ENCODE assay signal across 27 cellular contexts in genomic region chr5:95599252-95599651, GRCh38. TPM values are rescaled to one million over a fixed set of nuclear protein-coding genes. Genes with fewer than 3 reads are reported as not detected.
DNase-seq lines count a peak whose midpoint lies in the region; ATAC-seq and TF ChIP-seq lines count a peak whose summit lies in the region.
"Had no signal": no experiment of that assay in that cellular context is flagged by ENCODE, and none has a peak within 500 bp of the region (broad histone marks: within the 10 kb centered on the region; RNA-seq: fewer than 3 reads in every experiment).

No MANE protein-coding gene starts in this region.

- no peaks in the 10 kb centered on the region for H3K23me2 ChIP-seq in H9 (ENCODE audit: insufficient read length, low read depth, low read length, poor library complexity, severe bottlenecking)

- CTCF ChIA-PET in naive thymus-derived CD4-positive, alpha-beta T cell (lab: Charles Lee): interaction anchor here (0.6 kb wide), 1 partner anchor 168 kb away, joined by 4 read pairs; no protein-coding TSS in a partner anchor

- intact Hi-C loops in naive thymus-derived CD4-positive, alpha-beta T cell (cut with micrococcal nuclease): no loop called here

- H2BK15ac ChIP-seq in H9 (ENCODE audit: low read depth, low read length): no peak overlapping the region

- H4K8ac ChIP-seq in H9 (replicated peaks; ENCODE audit: insufficient read length, low read depth, low read length): no peak overlapping the region

- no peak overlapping the region for H2BK120ac ChIP-seq in H9 (ENCODE audit: low read depth, low read length, poor library complexity, severe bottlenecking)

- no peak overlapping the region for H2BK20ac ChIP-seq in H9 (ENCODE audit: low read depth, low read length, poor library complexity, severe bottlenecking)

- no peak; the same call in 2 of the 3 replicates for TF ChIP-seq CTCF in H9 (conservative IDR thresholded peaks at IDR 0.05)
- peak; percentile 46 for TF ChIP-seq CTCF in endodermal cell (conservative IDR thresholded peaks at IDR 0.05)

- no peaks in the 10 kb centered on the region for H3K27me3 ChIP-seq in H9 (ENCODE audit: insufficient read depth, low read length)
- no peaks in the 10 kb centered on the region for H3K27me3 ChIP-seq in endodermal cell (ENCODE audit: control insufficient read depth, insufficient read depth, low read length, poor library complexity, severe bottlenecking)
- no peaks in the 10 kb centered on the region for H3K27me3 ChIP-seq in naive thymus-derived CD4-positive, alpha-beta T cell (ENCODE audit: control insufficient read depth in 2 of 2, insufficient read depth in 2 of 2, low read length in 2 of 2)

- H3K4me3 ChIP-seq in endodermal cell (ENCODE audit: low read length): no peak overlapping the region
- H3K4me3 ChIP-seq in naive thymus-derived CD4-positive, alpha-beta T cell (ENCODE audit: low read length): no peak overlapping the region
- H3K4me3 ChIP-seq: GM12878, SK-N-MC had no signal

- POLR2A ChIA-PET in naive thymus-derived CD4-positive, alpha-beta T cell (lab: Charles Lee): interaction anchor here (0.7 kb wide), 1 partner anchor 13 kb away, joined by 3 read pairs; no protein-coding TSS in a partner anchor

- no peak overlapping the region for H2AK5ac ChIP-seq in H9 (ENCODE audit: insufficient read length, low read length)

- no peaks in the 10 kb centered on the region for H3K4me1 ChIP-seq in H9 (ENCODE audit: insufficient read depth, low read length)
- H3K4me1 ChIP-seq in endodermal cell (ENCODE audit: control insufficient read depth, insufficient read depth, low read length): no peaks in the 10 kb centered on the region
- no peaks in the 10 kb centered on the region for H3K4me1 ChIP-seq in naive thymus-derived CD4-positive, alpha-beta T cell (ENCODE audit: control insufficient read depth in 2 of 2, insufficient read depth in 2 of 2, low read length in 2 of 2)

- H3K14ac ChIP-seq in H9 (ENCODE audit: insufficient read depth, low read length): no peak overlapping the region

- no peak overlapping the region for H3K23ac ChIP-seq in H9 (ENCODE audit: insufficient read length, low read depth, low read length)

- no peak overlapping the region for H4K91ac ChIP-seq in H9 (ENCODE audit: insufficient read length, low read depth, low read length)

- H3K36me3 Mint-ChIP-seq in H9 (ENCODE audit: insufficient read depth in 1 of 3, low read depth in 3 of 3) (peaks cover 0 to 2% (median 0%) of the 10 kb centered on the region in 3 experiments; a peak in 3 of 7 replicates), endodermal cell (ENCODE audit: low read depth) (peaks cover 9% of the 10 kb centered on the region)
- peaks cover 0 to 24% (median 7%) of the 10 kb centered on the region in 5 donors for H3K36me3 Mint-ChIP-seq in naive thymus-derived CD4-positive, alpha-beta T cell

- no peaks in the 10 kb centered on the region for H3K79me2 ChIP-seq in H9 (ENCODE audit: insufficient read depth, low read length)

- H3K27ac ChIP-seq in H9 (ENCODE audit: insufficient read length, low read depth, low read length): no peak overlapping the region
- no peak overlapping the region for H3K27ac ChIP-seq in endodermal cell (ENCODE audit: low read depth, low read length)
- H3K27ac ChIP-seq in naive thymus-derived CD4-positive, alpha-beta T cell (ENCODE audit: low read depth, low read length): no peak overlapping the region
- H3K27ac ChIP-seq: C4-2B, RWPE1, SK-N-MC had no signal

- H3K9ac ChIP-seq in H9 (ENCODE audit: extremely low read depth, insufficient read length, low read length) (no peak overlapping the region), endodermal cell (ENCODE audit: extremely low read depth, low read length, poor library complexity, severe bottlenecking) (no peak overlapping the region)

- H3K4ac ChIP-seq in H9 (ENCODE audit: low read depth, low read length): no peak overlapping the region

- H2BK12ac ChIP-seq in H9 (ENCODE audit: insufficient read length, low read depth, low read length): no peak overlapping the region

- H3K18ac ChIP-seq in H9 (ENCODE audit: insufficient read length, low read depth, low read length): no peak overlapping the region

- no peak overlapping the region for H3K56ac ChIP-seq in H9 (ENCODE audit: insufficient read length, low read depth, low read length)

- H3K36me3 ChIP-seq in endodermal cell (ENCODE audit: control insufficient read depth, insufficient read depth, low read length): no peaks in the 10 kb centered on the region
- peaks cover 0 to 5% (median 0%) of the 10 kb centered on the region in 3 experiments for H3K36me3 ChIP-seq in naive thymus-derived CD4-positive, alpha-beta T cell (ENCODE audit: control insufficient read depth in 2 of 3, insufficient read depth in 3 of 3, low read length in 3 of 3)

- no peak overlapping the region for H3K4me3 Mint-ChIP-seq in H9
- no peak overlapping the region for H3K4me3 Mint-ChIP-seq in endodermal cell
- H3K4me3 Mint-ChIP-seq in naive thymus-derived CD4-positive, alpha-beta T cell: no peak overlapping the region
- H3K4me3 Mint-ChIP-seq: CD8-positive, alpha-beta memory T cell had no signal

- no peak overlapping the region for H4K5ac ChIP-seq in H9 (ENCODE audit: insufficient read length, low read depth, low read length)

- H3K9me3 ChIP-seq in H9 (ENCODE audit: control insufficient read depth, low read depth, low read length) (no peaks in the 10 kb centered on the region), endodermal cell (ENCODE audit: control insufficient read depth, low read length) (no peaks in the 10 kb centered on the region)
- H3K9me3 ChIP-seq in naive thymus-derived CD4-positive, alpha-beta T cell (ENCODE audit: control insufficient read depth in 2 of 3, low read length in 3 of 3): no peaks in the 10 kb centered on the region

- H3K4me2 ChIP-seq in H9 (ENCODE audit: insufficient read depth, insufficient read length, low read length): no peak overlapping the region

- no peaks in the 10 kb centered on the region for H4K20me1 ChIP-seq in H9 (ENCODE audit: control insufficient read depth, insufficient read depth, insufficient read length)

- H3K79me1 ChIP-seq in H9 (ENCODE audit: insufficient read depth, low read depth, low read length, poor library complexity, severe bottlenecking): no peaks in the 10 kb centered on the region

- no peak overlapping the region; a peak in 1 of 7 replicates for H3K27ac Mint-ChIP-seq in H9
- H3K27ac Mint-ChIP-seq in endodermal cell: no peak overlapping the region
- H3K27ac Mint-ChIP-seq in naive thymus-derived CD4-positive, alpha-beta T cell: peak overlapping the region in 5 of 9 donors; percentile 9 to 76 (median 23)

- no CpG with 5 or more reads among the region's 1 CpG for WGBS in H9 (ENCODE audit: extremely low coverage, insufficient read length, low lambda C conversion rate)
- WGBS in endodermal cell (ENCODE audit: insufficient coverage in 1 of 2, insufficient read length in 1 of 2), 2 experiments: 80 to 100% methylated on average over 1 of the region's 1 CpG

- no peak overlapping the region for H3T11ph ChIP-seq in H9 (ENCODE audit: low read length)

- no peaks in the 10 kb centered on the region for H3K27me3 Mint-ChIP-seq in H9 (ENCODE audit: low read depth)
- H3K27me3 Mint-ChIP-seq in endodermal cell (ENCODE audit: insufficient read depth): no peaks in the 10 kb centered on the region
- H3K27me3 Mint-ChIP-seq in naive thymus-derived CD4-positive, alpha-beta T cell: no peaks in the 10 kb centered on the region
- H3K27me3 Mint-ChIP-seq: CD8-positive, alpha-beta memory T cell; IgD-negative memory B cell had no signal

- ATAC-seq in naive thymus-derived CD4-positive, alpha-beta T cell: no peak
- ATAC-seq in GM19452 (IDR thresholded peaks at IDR 0.05; ENCODE audit: unreplicated experiment): no peak
- ATAC-seq: GM12878 had no signal

- H3K9me3 Mint-ChIP-seq in H9 (no peaks in the 10 kb centered on the region), endodermal cell (no peaks in the 10 kb centered on the region)
- H3K9me3 Mint-ChIP-seq in naive thymus-derived CD4-positive, alpha-beta T cell: no peaks in the 10 kb centered on the region
- H3K9me3 Mint-ChIP-seq: CD8-positive, alpha-beta memory T cell; IgD-negative memory B cell had no signal

- DNase-seq in H9 (peak; percentile 32), SK-MEL-5 (ENCODE audit: low read depth, low spot score) (peak; percentile 24), endodermal cell (no peak), ecto neural progenitor cell (ENCODE audit: low spot score) (no peak), C1 segment of cervical spinal cord (lab: John Stamatoyannopoulos, UW) (no peak)
- DNase-seq in naive thymus-derived CD4-positive, alpha-beta T cell: no peak
- DNase-seq in effector CD8-positive, alpha-beta T cell (lab: John Stamatoyannopoulos, UW): no peak
- DNase-seq: CD8-positive, alpha-beta memory T cell; DMS 273 treated with DMSO at 0.1 percent for 48 hours; DMS79; EL; GDM1; H7; NCI-H1048; NCI-H1417; NCI-H1694; NCI-H2029 treated with DMSO at 0.1 percent for 48 hours; NCI-H2227 treated with DMSO at 0.1 percent for 48 hours; NCI-H526 treated with DMSO at 0.1 percent for 48 hours; SHP77 had no signal

- no peak overlapping the region for H2BK5ac ChIP-seq in H9 (ENCODE audit: insufficient read length, low read length)

- H3K4me1 Mint-ChIP-seq in H9: no peaks in the 10 kb centered on the region
- H3K4me1 Mint-ChIP-seq in endodermal cell: no peaks in the 10 kb centered on the region
- H3K4me1 Mint-ChIP-seq in naive thymus-derived CD4-positive, alpha-beta T cell: peaks cover 0 to 12% (median 0%) of the 10 kb centered on the region in 7 donors
- H3K4me1 Mint-ChIP-seq: CD8-positive, alpha-beta memory T cell had no signal

- in situ Hi-C loops in SK-MEL-5 (cut with HindIII; ENCODE audit: low pct_unique_long_range_greater_than_20kb, low sequenced_read_pairs): no loop called here

- H2AFZ ChIP-seq in H9 (ENCODE audit: low read length): no peak overlapping the region

RNA-seq across cellular contexts. Expression of gene GPR150, which starts 20.6 kb away (rescaled TPM):
- 0.11 TPM in 1 of 2 replicates, not detected in the other for total RNA-seq in H9 (2021)
- total RNA-seq in SK-MEL-5 (2014; rRNA removed; shearing (Covaris generic)): not detected in 2 replicates
- not detected in 2 replicates for polyA plus RNA-seq in SK-MEL-5 (2015; cell fraction: cytosol; rRNA removed)
- polyA plus RNA-seq in SK-MEL-5 (2015; cell fraction: nucleus; rRNA removed): not detected in 2 replicates
- total RNA-seq in endodermal cell: under 1 TPM; 0.13 to 0.22 TPM
- polyA plus RNA-seq in endodermal cell (2013, experiment 1 of 2): not detected
- polyA plus RNA-seq in endodermal cell (2013, experiment 2 of 2): 0.12 TPM
- 1 to 10 TPM in 3 of 5 experiments, under 1 TPM in 2; 0.48 to 1.5 (median 1.1) TPM for total RNA-seq in naive thymus-derived CD4-positive, alpha-beta T cell
- 1 to 10 TPM; 3.3 to 3.5 TPM for polyA plus RNA-seq in naive thymus-derived CD4-positive, alpha-beta T cell
- total RNA-seq: H7, NCI-H460 had no signal

RNA-seq across cellular contexts. Expression of gene ARSK, which starts 44.4 kb away (rescaled TPM):
- total RNA-seq in H9 (2021): 8.5 and 8.6 TPM in 2 replicates
- 3.9 and 4.0 TPM in 2 replicates for total RNA-seq in SK-MEL-5 (2014; rRNA removed; shearing (Covaris generic))
- 5.2 and 6.7 TPM in 2 replicates for polyA plus RNA-seq in SK-MEL-5 (2015; cell fraction: cytosol; rRNA removed)
- polyA plus RNA-seq in SK-MEL-5 (2015; cell fraction: nucleus; rRNA removed): 2.3 and 4.8 TPM in 2 replicates
- total RNA-seq in endodermal cell: 10 to 100 TPM; 11.7 to 13.5 TPM
- 10.9 TPM for polyA plus RNA-seq in endodermal cell (2013, experiment 1 of 2)
- 11.0 TPM for polyA plus RNA-seq in endodermal cell (2013, experiment 2 of 2)
- total RNA-seq in naive thymus-derived CD4-positive, alpha-beta T cell: 1 to 10 TPM; 2.5 to 8.5 (median 4.5) TPM
- polyA plus RNA-seq in naive thymus-derived CD4-positive, alpha-beta T cell: 10 to 100 TPM; 12.1 to 13.3 TPM

RNA-seq across cellular contexts. Expression of gene SKIC3, which starts 44.5 kb away (rescaled TPM):
- total RNA-seq in H9 (2021) (64.7 and 69.3 TPM in 2 replicates), endodermal cell (10 to 100 TPM; 83.2 to 89.3 TPM)
- total RNA-seq in SK-MEL-5 (2014; rRNA removed; shearing (Covaris generic)): 78.1 and 87.3 TPM in 2 replicates
- 30.2 and 37.9 TPM in 2 replicates for polyA plus RNA-seq in SK-MEL-5 (2015; cell fraction: cytosol; rRNA removed)
- 245 and 273 TPM in 2 replicates for polyA plus RNA-seq in SK-MEL-5 (2015; cell fraction: nucleus; rRNA removed)
- polyA plus RNA-seq in endodermal cell (2013, experiment 1 of 2): 64.0 TPM
- 62.4 TPM for polyA plus RNA-seq in endodermal cell (2013, experiment 2 of 2)
- 100 to 1,000 TPM in 1 of 5 experiments, 10 to 100 TPM in 4; 74.6 to 103 (median 81.0) TPM for total RNA-seq in naive thymus-derived CD4-positive, alpha-beta T cell
- polyA plus RNA-seq in naive thymus-derived CD4-positive, alpha-beta T cell: 10 to 100 TPM; 27.6 to 43.1 TPM

RNA-seq across cellular contexts. Expression of gene RFESD, which starts 47.3 kb away (rescaled TPM):
- total RNA-seq in H9 (2021): 1.7 and 2.6 TPM in 2 replicates
- total RNA-seq in SK-MEL-5 (2014; rRNA removed; shearing (Covaris generic)): 2.2 and 4.5 TPM in 2 replicates
- polyA plus RNA-seq in SK-MEL-5 (2015; cell fraction: cytosol; rRNA removed): 1.9 and 3.0 TPM in 2 replicates
- polyA plus RNA-seq in SK-MEL-5 (2015; cell fraction: nucleus; rRNA removed): 2.4 and 2.9 TPM in 2 replicates
- 10 to 100 TPM in 1 of 2 donors, 1 to 10 TPM in 1; 7.1 to 13.7 TPM for total RNA-seq in endodermal cell
- polyA plus RNA-seq in endodermal cell (2013, experiment 1 of 2): 4.4 TPM
- 3.1 TPM for polyA plus RNA-seq in endodermal cell (2013, experiment 2 of 2)
- total RNA-seq in naive thymus-derived CD4-positive, alpha-beta T cell: 1 to 10 TPM; 2.2 to 9.2 (median 6.5) TPM
- 10 to 100 TPM; 10.7 to 21.2 TPM for polyA plus RNA-seq in naive thymus-derived CD4-positive, alpha-beta T cell

Comparison
In these comparisons a context has a peak if more than half of its experiments do, and no peak if none do; other contexts are left out.
1. DNase-seq: peak in H9 (single experiment) and SK-MEL-5 (single experiment); none in endodermal cell (single experiment), naive thymus-derived CD4-positive, alpha-beta T cell (0 of 9), effector CD8-positive, alpha-beta T cell (single experiment), ecto neural progenitor cell (single experiment) and C1 segment of cervical spinal cord (0 of 14).
2. H3K27ac Mint-ChIP-seq: peak in naive thymus-derived CD4-positive, alpha-beta T cell (5 of 9); none in H9 (0 of 3) and endodermal cell (single experiment).